Comparison of ENCODE assay signal across 8 cellular contexts in genomic region chr16:588639-588888, GRCh38. TPM values are rescaled to one million over a fixed set of nuclear protein-coding genes. Genes with fewer than 3 reads are reported as not detected.
DNase-seq lines count a peak whose midpoint lies in the region; ATAC-seq and TF ChIP-seq lines count a peak whose summit lies in the region.

No MANE protein-coding gene starts in this region.

- ATAC-seq in GM19023 (IDR thresholded peaks at IDR 0.05; ENCODE audit: unreplicated experiment) (peak; percentile 2), HG03571 (IDR thresholded peaks at IDR 0.05; ENCODE audit: unreplicated experiment) (peak; percentile 8)
- ATAC-seq in activated CD4-positive, CD25-positive, alpha-beta regulatory T cell treated with anti-CD3 and anti-CD28 coated beads, Interleukin-2, amount 50 U/mL, for 24 hours = peak; percentile 27 to 28

- TF ChIP-seq POLR2A in transverse colon (IDR thresholded peaks at IDR 0.05) = no peak

- TF ChIP-seq EP300 in transverse colon (IDR thresholded peaks at IDR 0.05; ENCODE audit: low read depth) = no peak

- 1% methylated on average over 21 of the region's 21 CpGs for WGBS in ectodermal cell, 2 experiments
- WGBS in transverse colon (ENCODE audit: low coverage in 1 of 2), 2 donors = 0% methylated on average over 17 of the region's 21 CpGs; no CpG with 5 or more reads in 1 of the 2 donors

- H3K27me3 ChIP-seq in ACC112 (ENCODE audit: insufficient read depth, low read length) (no peaks in the 10 kb centered on the region), ectodermal cell (ENCODE audit: control insufficient read depth, insufficient read depth, low read length, poor library complexity, severe bottlenecking) (peaks cover 42% of the 10 kb centered on the region), transverse colon (no peaks in the 10 kb centered on the region)

- H3K9me3 ChIP-seq in ectodermal cell (ENCODE audit: control insufficient read depth, low read length) (no peaks in the 10 kb centered on the region), transverse colon (no peaks in the 10 kb centered on the region)

- H3K27ac ChIP-seq in ACC112 (ENCODE audit: low read depth, low read length) (peak overlapping the region; percentile 93), ectodermal cell (ENCODE audit: insufficient read depth, low read depth, low read length, poor library complexity, severe bottlenecking) (peak overlapping the region; percentile 87), transverse colon (peak overlapping the region; percentile 96 to 98 (median 97))

- peak; percentile 51 for DNase-seq in myocyte (ENCODE audit: low read depth)
- peak; percentile 64 for DNase-seq in transverse colon
- DNase-seq in NCI-H187 (lab: John Stamatoyannopoulos, UW) = no peak

- intact Hi-C loops in transverse colon (cut with DNase I; ENCODE audit: low total_unique reads) = no loop called here

- TF ChIP-seq CTCF in transverse colon (IDR thresholded peaks at IDR 0.05) = no peak

- H3K36me3 ChIP-seq in ACC112 (ENCODE audit: insufficient read depth, low read length) = no peaks in the 10 kb centered on the region
- no peaks in the 10 kb centered on the region for H3K36me3 ChIP-seq in ectodermal cell (ENCODE audit: control insufficient read depth, insufficient read depth, low read length)
- H3K36me3 ChIP-seq in transverse colon = no peaks in the 10 kb centered on the region

- H3K4me1 ChIP-seq in ACC112 (ENCODE audit: control insufficient read depth, insufficient read depth, low read length, unreplicated experiment) (peaks cover 16% of the 10 kb centered on the region), ectodermal cell (ENCODE audit: control insufficient read depth, insufficient read depth, low read length) (peaks cover 12% of the 10 kb centered on the region), transverse colon (peaks cover 27 to 46% (median 39%) of the 10 kb centered on the region in 4 donors)

- H3K4me3 ChIP-seq in ACC112 (ENCODE audit: low read depth, low read length) (peak overlapping the region; percentile 100), ectodermal cell (ENCODE audit: insufficient read depth, low read depth, low read length) (peak overlapping the region; percentile 92), transverse colon (peak overlapping the region; percentile 77 to 97 (median 86))

- H2AFZ ChIP-seq in ACC112 (ENCODE audit: low read length, unreplicated experiment) = peak overlapping the region; percentile 88

- peaks cover 31% of the 10 kb centered on the region for H3K79me2 ChIP-seq in ACC112 (ENCODE audit: control insufficient read depth, insufficient read depth, low read length, unreplicated experiment)

- in situ Hi-C loops in transverse colon (cut with MboI; ENCODE audit: low pct_ligation_motif_present in 1 of 4, low pct_unique_long_range_greater_than_20kb in 1 of 4, low sequenced_read_pairs in 3 of 4) = no loop called here

RNA-seq across cellular contexts. Expression of gene RAB40C, which starts 1.3 kb away (rescaled TPM):
- 27.8 TPM for polyA plus RNA-seq in ectodermal cell (2013, experiment 1 of 4)
- polyA plus RNA-seq in ectodermal cell (2013, experiment 2 of 4) = 23.7 TPM
- polyA plus RNA-seq in ectodermal cell (2013, experiment 3 of 4) = 18.6 TPM
- 21.4 TPM for polyA plus RNA-seq in ectodermal cell (2013, experiment 4 of 4)
- total RNA-seq in myocyte = 17.2 and 19.1 TPM in 2 replicates
- 13.9 TPM for polyA plus RNA-seq in myocyte (2012)
- total RNA-seq in transverse colon = 100 to 1,000 TPM in 2 of 4 donors, 10 to 100 TPM in 2; 54.8 to 111 (median 83.5) TPM

RNA-seq across cellular contexts. Expression of gene PIGQ, which starts 18.8 kb away (rescaled TPM):
- polyA plus RNA-seq in ectodermal cell (2013, experiment 1 of 4) = 49.3 TPM
- 55.7 TPM for polyA plus RNA-seq in ectodermal cell (2013, experiment 2 of 4)
- 46.6 TPM for polyA plus RNA-seq in ectodermal cell (2013, experiment 3 of 4)
- polyA plus RNA-seq in ectodermal cell (2013, experiment 4 of 4) = 45.9 TPM
- 45.4 and 59.9 TPM in 2 replicates for total RNA-seq in myocyte
- polyA plus RNA-seq in myocyte (2012) = 43.1 TPM
- 100 to 1,000 TPM in 1 of 4 donors, 10 to 100 TPM in 3; 37.4 to 115 (median 56.0) TPM for total RNA-seq in transverse colon

RNA-seq across cellular contexts. Expression of gene NHLRC4, which starts 21.8 kb away (rescaled TPM):
- not detected for polyA plus RNA-seq in ectodermal cell (2013, experiment 1 of 4)
- not detected for polyA plus RNA-seq in ectodermal cell (2013, experiment 2 of 4)
- not detected for polyA plus RNA-seq in ectodermal cell (2013, experiment 3 of 4)
- 0.12 TPM for polyA plus RNA-seq in ectodermal cell (2013, experiment 4 of 4)
- total RNA-seq in myocyte = 0.05 and 1.2 TPM in 2 replicates
- not detected for polyA plus RNA-seq in myocyte (2012)
- total RNA-seq in transverse colon = under 1 TPM in 3 of 4 donors, not detected in 1; 0.55 to 0.75 (median 0.64) TPM

RNA-seq across cellular contexts. Expression of gene PRR35, which starts 28.4 kb away (rescaled TPM):
- not detected for polyA plus RNA-seq in ectodermal cell (2013, experiment 1 of 4)
- polyA plus RNA-seq in ectodermal cell (2013, experiment 2 of 4) = not detected
- polyA plus RNA-seq in ectodermal cell (2013, experiment 3 of 4) = not detected
- not detected for polyA plus RNA-seq in ectodermal cell (2013, experiment 4 of 4)
- total RNA-seq in myocyte = 2.9 and 12.5 TPM in 2 replicates
- polyA plus RNA-seq in myocyte (2012) = 0.47 TPM
- total RNA-seq in transverse colon = not detected

RNA-seq across cellular contexts. Expression of gene WFIKKN1, which starts 42.2 kb away (rescaled TPM):
- polyA plus RNA-seq in ectodermal cell (2013, experiment 1 of 4) = 23.1 TPM
- 30.3 TPM for polyA plus RNA-seq in ectodermal cell (2013, experiment 2 of 4)
- 31.3 TPM for polyA plus RNA-seq in ectodermal cell (2013, experiment 3 of 4)
- polyA plus RNA-seq in ectodermal cell (2013, experiment 4 of 4) = 34.0 TPM
- total RNA-seq in myocyte = 0.70 and 0.83 TPM in 2 replicates
- 0.37 TPM for polyA plus RNA-seq in myocyte (2012)
- 10 to 100 TPM in 1 of 4 donors, 1 to 10 TPM in 3; 2.3 to 13.1 (median 4.2) TPM for total RNA-seq in transverse colon

Comparison
In these comparisons a context has a peak if more than half of its experiments do, and no peak if none do; other contexts are left out.
1. DNase-seq: peak in myocyte (single experiment) and transverse colon (single experiment); none in NCI-H187 (0 of 2).
2. Peak in every context shown above with its lines, with median percentiles within 50 percentile points of each other: H3K27ac ChIP-seq, H3K4me3 ChIP-seq and ATAC-seq.